In the genomic region with DNA sequence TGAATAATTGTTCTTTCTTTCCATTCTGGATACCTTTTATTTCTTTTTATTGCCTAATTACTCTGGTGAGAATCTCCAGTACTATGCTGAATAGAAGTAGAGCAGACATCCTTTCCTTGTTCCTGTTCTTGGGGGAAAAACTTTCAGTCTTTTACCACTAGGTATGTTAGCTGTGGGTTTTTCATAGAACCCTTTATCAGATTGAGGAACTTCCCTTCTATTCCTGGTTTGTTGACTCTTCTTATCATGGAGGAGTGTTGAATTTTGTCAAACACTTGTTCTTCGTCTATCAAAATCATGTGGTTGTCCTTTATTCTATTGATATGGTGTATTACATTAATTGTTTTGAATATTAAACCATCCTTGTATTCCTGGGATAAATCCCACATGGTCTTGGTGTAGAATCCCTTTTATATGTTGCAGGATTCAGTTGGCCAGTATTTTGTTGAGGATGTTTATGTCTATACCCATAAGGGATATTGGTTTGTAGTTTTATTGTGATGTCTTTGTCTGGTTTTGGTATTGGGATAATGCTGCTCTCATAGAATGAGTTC, we compare ENCODE assay signal across 14 cellular contexts. TPM values are rescaled to one million over a fixed set of nuclear protein-coding genes. Genes with fewer than 3 reads are reported as not detected.
DNase-seq lines count a peak whose midpoint lies in the region; ATAC-seq, FAIRE-seq and TF ChIP-seq lines count a peak whose summit lies in the region.
"Had no signal": no experiment of that assay in that cellular context is flagged by ENCODE, and none has a peak within 500 bp of the region (broad histone marks: within the 10 kb centered on the region; RNA-seq: fewer than 3 reads in every experiment).

No MANE protein-coding gene starts in this region.

- H3K27ac Mint-ChIP-seq in immature natural killer cell, result peak overlapping the region; percentile 85 to 99 (median 89)

- no peaks in the 10 kb centered on the region for H3K9me3 Mint-ChIP-seq in immature natural killer cell

- DNase-seq in GM19239 (ENCODE audit: insufficient read length, low spot score) (no peak), immature natural killer cell (no peak), left colon (no peak), mesenteric fat pad (ENCODE audit: low spot score) (no peak), NCI-H146 treated with DMSO at 0.1 percent for 48 hours (lab: John Stamatoyannopoulos, UW; ENCODE audit: unreplicated experiment) (no peak), GM12891 (ENCODE audit: insufficient read length, low spot score) (no peak)
- DNase-seq: effector memory CD4-positive, alpha-beta T cell; sigmoid colon; SW 1271 had no signal

- no peak overlapping the region for H3K9ac ChIP-seq in BLaER1 treated with 17β-estradiol and CSF1 and Interleukin-3, amounts not matched to agents 10 nM and 100 nM

- H4K20me1 ChIP-seq in BLaER1 treated with 17β-estradiol and CSF1 and Interleukin-3, amounts not matched to agents 10 nM and 100 nM, result peaks cover 74 to 100% (median 87%) of the 10 kb centered on the region in 11 experiments

- intact Hi-C loops in left colon (cut with DNase I, micrococcal nuclease), result no loop called here

- peaks cover 77 to 79% of the 10 kb centered on the region in 2 donors for H3K4me1 Mint-ChIP-seq in immature natural killer cell

- H3K27me3 Mint-ChIP-seq in immature natural killer cell (ENCODE audit: low read depth in 3 of 3), result peaks cover 5 to 16% (median 5%) of the 10 kb centered on the region in 3 donors

- peaks cover 75 to 91% (median 83%) of the 10 kb centered on the region in 10 experiments for H3K4me1 ChIP-seq in BLaER1 treated with 17β-estradiol and CSF1 and Interleukin-3, amounts not matched to agents 10 nM and 100 nM

- H3K4me2 ChIP-seq in BLaER1 treated with 17β-estradiol and CSF1 and Interleukin-3, amounts not matched to agents 10 nM and 100 nM, result peak overlapping the region; percentile 89 to 100 (median 97); a peak in 21 of 22 replicates

- H3K27me3 ChIP-seq in BLaER1 treated with 17β-estradiol and CSF1 and Interleukin-3, amounts not matched to agents 10 nM and 100 nM, result peaks cover 0 to 27% (median 20%) of the 10 kb centered on the region in 11 experiments; a peak in 14 of 22 replicates
- H3K27me3 ChIP-seq: sigmoid colon, suprapubic skin had no signal

- no peak for TF ChIP-seq POLR2A in GM12891 (IDR thresholded peaks at IDR 0.05; ENCODE audit: low read depth, low read length)

- H3K9me3 ChIP-seq in BLaER1 treated with 17β-estradiol and CSF1 and Interleukin-3, amounts not matched to agents 10 nM and 100 nM (replicated peaks in 1 of 11), result peaks cover 0 to 18% (median 7%) of the 10 kb centered on the region in 11 experiments; a peak in 7 of 22 replicates
- H3K9me3 ChIP-seq: sigmoid colon, suprapubic skin had no signal

- peak; percentile 14 for FAIRE-seq in GM19239 (lab: Jason Lieb, UNC)
- no peak for FAIRE-seq in GM12891 (lab: Jason Lieb, UNC)
- FAIRE-seq: frontal cortex, islet of Langerhans had no signal

- H3K36me3 ChIP-seq in BLaER1 treated with 17β-estradiol and CSF1 and Interleukin-3, amounts not matched to agents 10 nM and 100 nM, result peaks cover 9 to 76% (median 50%) of the 10 kb centered on the region in 11 experiments; a peak in 21 of 22 replicates

- H3K4me3 ChIP-seq in BLaER1 treated with 17β-estradiol and CSF1 and Interleukin-3, amounts not matched to agents 10 nM and 100 nM, result peak overlapping the region in 2 of 10 experiments; percentile 54 to 58; a peak in 1 of 20 replicates
- H3K4me3 ChIP-seq: suprapubic skin had no signal

- no peak for ATAC-seq in left colon

- peaks cover 10 to 14% (median 11%) of the 10 kb centered on the region in 3 donors for H3K36me3 Mint-ChIP-seq in immature natural killer cell

- peak overlapping the region; percentile 87 to 99 (median 88) for H3K4me3 Mint-ChIP-seq in immature natural killer cell

- TF ChIP-seq CTCF in VCaP (conservative IDR thresholded peaks at IDR 0.05), result no peak

- H3K27ac ChIP-seq in BLaER1 treated with 17β-estradiol and CSF1 and Interleukin-3, amounts not matched to agents 10 nM and 100 nM, result no peak overlapping the region
- peak overlapping the region; percentile 82 for H3K27ac ChIP-seq in VCaP
- H3K27ac ChIP-seq: sigmoid colon, suprapubic skin had no signal

TF ChIP-seq in GM12891, 5 proteins besides CTCF, POLR2A, EP300 and RAD21:
- TF ChIP-seq TAF1 (IDR thresholded peaks at IDR 0.05; ENCODE audit: low read depth, low read length) (no peak), POU2F2 (IDR thresholded peaks at IDR 0.05; ENCODE audit: low read depth, low read length) (no peak), PAX5 (IDR thresholded peaks at IDR 0.05; ENCODE audit: insufficient read depth, low read length, severe bottlenecking) (no peak), SPI1 (IDR thresholded peaks at IDR 0.05; ENCODE audit: low read depth, low read length) (no peak), POLR2AphosphoS5 (IDR thresholded peaks at IDR 0.05; ENCODE audit: low read depth, low read length) (no peak)

RNA-seq across cellular contexts. Expression of gene SH3BP2, which starts 23.6 kb away (rescaled TPM):
- polyA plus RNA-seq in immature natural killer cell, result 10 to 100 TPM; 12.6 to 71.0 (median 22.7) TPM
- 10 to 100 TPM; 54.3 to 75.2 TPM for total RNA-seq in left colon
- total RNA-seq in mesenteric fat pad, result 63.9 TPM
- polyA plus RNA-seq in GM12891 (2012; ENCODE audit: low read depth, missing spikeins), result 26.2 TPM

RNA-seq across cellular contexts. Expression of gene ADD1, which starts 27.2 kb away (rescaled TPM):
- 100 to 1,000 TPM; 207 to 318 (median 314) TPM for polyA plus RNA-seq in immature natural killer cell
- 100 to 1,000 TPM; 250 to 254 TPM for total RNA-seq in left colon
- 272 TPM for total RNA-seq in mesenteric fat pad
- 112 TPM for polyA plus RNA-seq in GM12891 (2012; ENCODE audit: low read depth, missing spikeins)
